In genomic region chr7:33722383-33723096, GRCh38 we compare ENCODE assay signal across 1 cellular context.
TF ChIP-seq lines count a peak whose summit lies in the region.

No MANE protein-coding gene starts in this region.

TF ChIP-seq in HEK293, 187 proteins besides CTCF, POLR2A, EP300 and RAD21 (continued from another document and continues in another):
- no peak for TF ChIP-seq ZNF501 (tag by site-specific recombination; IDR thresholded peaks at IDR 0.05)
- TF ChIP-seq PRDM4 (tag by site-specific recombination; IDR thresholded peaks at IDR 0.05) = no peak
- TF ChIP-seq ZFP3 (tag by site-specific recombination; IDR thresholded peaks at IDR 0.05; ENCODE audit: low read depth) = no peak
- TF ChIP-seq ZNF473 (tag by site-specific recombination; IDR thresholded peaks at IDR 0.05) = no peak
- no peak for TF ChIP-seq ZNF701 (tag by site-specific recombination; IDR thresholded peaks at IDR 0.05)
- no peak for TF ChIP-seq ZNF157 (tag by site-specific recombination; IDR thresholded peaks at IDR 0.05)
- peak; percentile 86 for TF ChIP-seq ZNF629 (tag by site-specific recombination; IDR thresholded peaks at IDR 0.05)
- 0 out of 2 replicates have a peak, but pooled peaks have one; percentile 39 for TF ChIP-seq ZFP37 (tag by site-specific recombination; IDR thresholded peaks at IDR 0.05)
- no peak for TF ChIP-seq PRDM10 (tag by site-specific recombination; IDR thresholded peaks at IDR 0.05)
- no peak for TF ChIP-seq ZNF223 (tag by site-specific recombination; IDR thresholded peaks at IDR 0.05)
- TF ChIP-seq ZNF660 (tag by site-specific recombination; IDR thresholded peaks at IDR 0.05) = no peak
- no peak for TF ChIP-seq ZNF521 (tag by site-specific recombination; IDR thresholded peaks at IDR 0.05)
- no peak for TF ChIP-seq AEBP2 (tag by site-specific recombination; IDR thresholded peaks at IDR 0.05; ENCODE audit: borderline replicate concordance)
- TF ChIP-seq BCL11B (tag by site-specific recombination; IDR thresholded peaks at IDR 0.05; ENCODE audit: low read depth) = no peak
- TF ChIP-seq ZNF248 (tag by site-specific recombination; IDR thresholded peaks at IDR 0.05) = no peak
- peak; percentile 57 for TF ChIP-seq PATZ1 (tag by site-specific recombination; IDR thresholded peaks at IDR 0.05)
- TF ChIP-seq ZBTB6 (tag by site-specific recombination; IDR thresholded peaks at IDR 0.05) = peak; percentile 42; the same call in 1 of the 2 replicates
- no peak for TF ChIP-seq ZNF510 (tag by site-specific recombination; IDR thresholded peaks at IDR 0.05; ENCODE audit: insufficient replicate concordance)
- TF ChIP-seq PRDM2 (tag by site-specific recombination; IDR thresholded peaks at IDR 0.05; ENCODE audit: borderline replicate concordance) = no peak
- no peak for TF ChIP-seq SETDB1 (IDR thresholded peaks at IDR 0.05; ENCODE audit: insufficient read length, low read length)
- TF ChIP-seq ZNF623 (tag by site-specific recombination; IDR thresholded peaks at IDR 0.05) = no peak
- TF ChIP-seq PBX3 (CRISPR knock-in tag; IDR thresholded peaks at IDR 0.05) = no peak
- TF ChIP-seq ZBTB10 (tag by site-specific recombination; IDR thresholded peaks at IDR 0.05) = no peak
- TF ChIP-seq ZNF768 (tag by site-specific recombination; IDR thresholded peaks at IDR 0.05) = no peak
